9 cellular contexts compared by ENCODE assay signal in genomic region chr22:24503137-24503850, GRCh38. TPM values are rescaled to one million over a fixed set of nuclear protein-coding genes. Genes with fewer than 3 reads are reported as not detected.
DNase-seq lines count a peak whose midpoint lies in the region; FAIRE-seq and TF ChIP-seq lines count a peak whose summit lies in the region.
"Had no signal": no experiment of that assay in that cellular context is flagged by ENCODE, and none has a peak within 500 bp of the region (broad histone marks: within the 10 kb centered on the region; RNA-seq: fewer than 3 reads in every experiment).

No MANE protein-coding gene starts in this region.

- no peaks in the 10 kb centered on the region for H3K79me2 ChIP-seq in keratinocyte (ENCODE audit: control insufficient read depth, insufficient read depth, low read length)

- no peaks in the 10 kb centered on the region for H3K9me1 ChIP-seq in keratinocyte (ENCODE audit: control insufficient read depth, extremely low read depth, insufficient read depth, low read length)

- peaks cover 11% of the 10 kb centered on the region for H3K4me1 Mint-ChIP-seq in T-helper 2 cell treated with Interferon-gamma antibody and Interleukin-4, amounts not matched to agents 5 μg/mL and 100 μg/mL, for 36 hours (ENCODE audit: low read depth)

- H3K27me3 Mint-ChIP-seq in T-helper 2 cell treated with Interferon-gamma antibody and Interleukin-4, amounts not matched to agents 5 μg/mL and 100 μg/mL, for 36 hours (ENCODE audit: low read depth), result peaks cover 10% of the 10 kb centered on the region

- FAIRE-seq in keratinocyte (lab: Jason Lieb, UNC), result no peak
- FAIRE-seq: A204.1 had no signal

- H3K4me1 ChIP-seq in keratinocyte (ENCODE audit: control insufficient read depth, extremely low read depth, insufficient read depth, low read length), result peaks cover 5% of the 10 kb centered on the region

- H3K4me3 Mint-ChIP-seq in T-helper 2 cell treated with Interferon-gamma antibody and Interleukin-4, amounts not matched to agents 5 μg/mL and 100 μg/mL, for 36 hours, result no peak overlapping the region

- peak; percentile 62 for DNase-seq in DMS 273 (lab: John Stamatoyannopoulos, UW; ENCODE audit: unreplicated experiment)
- DNase-seq in DMS 273 treated with DMSO at 0.1 percent for 48 hours (lab: John Stamatoyannopoulos, UW), result no peak
- DNase-seq in HL-60 (ENCODE audit: low read depth in 1 of 2, low spot score in 1 of 2), result peak; percentile 74 to 89
- peak; percentile 39 for DNase-seq in T-helper 2 cell treated with Interferon-gamma antibody and Interleukin-4, amounts not matched to agents 5 μg/mL and 100 μg/mL, for 36 hours (ENCODE audit: low spot score)
- peak; percentile 70 for DNase-seq in astrocyte of the hippocampus (ENCODE audit: low read depth, low spot score)
- DNase-seq in keratinocyte (ENCODE audit: low read depth, low spot score), result no peak
- peak; percentile 43 for DNase-seq in stimulated activated CD8-positive, alpha-beta memory T cell treated with anti-CD3 and anti-CD28 coated beads, Interleukin-12 subunit alpha, Interleukin-12 subunit beta, amount 100 ng/mL, for 1 hour (ENCODE audit: low read depth)
- DNase-seq in dedifferentiated amniotic fluid mesenchymal stem cell (ENCODE audit: extremely low spot score), result no peak

- TF ChIP-seq CTCF in HL-60 (IDR thresholded peaks at IDR 0.05; ENCODE audit: insufficient read depth, low read length) (peak; percentile 50), keratinocyte (optimal IDR thresholded peaks at IDR 0.05 in 1 of 3, IDR thresholded peaks at IDR 0.05 in 1 of 3, conservative IDR thresholded peaks at IDR 0.05 in 1 of 3; ENCODE audit: extremely low read depth in 1 of 3, insufficient read depth in 2 of 3, low read length in 3 of 3) (peak; percentile 44 to 84 (median 76))

- no peak overlapping the region for H3K27ac Mint-ChIP-seq in T-helper 2 cell treated with Interferon-gamma antibody and Interleukin-4, amounts not matched to agents 5 μg/mL and 100 μg/mL, for 36 hours

- H3K4me2 ChIP-seq in keratinocyte (ENCODE audit: control insufficient read depth, extremely low read depth, insufficient read depth, low read depth, low read length), result no peak overlapping the region

- H3K36me3 ChIP-seq in keratinocyte (ENCODE audit: control insufficient read depth in 2 of 2, extremely low read depth in 1 of 2, insufficient read depth in 2 of 2, low read length in 2 of 2), result no peaks in the 10 kb centered on the region

- no peaks in the 10 kb centered on the region for H3K9me3 ChIP-seq in keratinocyte (ENCODE audit: control insufficient read depth, low read depth, low read length)

- H3K27ac ChIP-seq in HL-60 (replicated peaks), result peak overlapping the region; percentile 38
- no peak overlapping the region for H3K27ac ChIP-seq in keratinocyte (ENCODE audit: control insufficient read depth, insufficient read depth, low read length)

- no peaks in the 10 kb centered on the region for H3K9me3 Mint-ChIP-seq in T-helper 2 cell treated with Interferon-gamma antibody and Interleukin-4, amounts not matched to agents 5 μg/mL and 100 μg/mL, for 36 hours

- H3K27me3 ChIP-seq in HL-60 (ENCODE audit: insufficient read depth, poor library complexity, severe bottlenecking) (no peaks in the 10 kb centered on the region), keratinocyte (ENCODE audit: control insufficient read depth, extremely low read depth, insufficient read depth, low read length) (peaks cover 4% of the 10 kb centered on the region)

- no peaks in the 10 kb centered on the region for H4K20me1 ChIP-seq in keratinocyte (ENCODE audit: control insufficient read depth, extremely low read depth, insufficient read depth, low read length)

- H3K9ac ChIP-seq in keratinocyte (ENCODE audit: control insufficient read depth, extremely low read depth, insufficient read depth, low read length), result no peak overlapping the region

- H3K4me3 ChIP-seq in HL-60 (replicated peaks; ENCODE audit: insufficient read depth, low read length) (no peak overlapping the region), keratinocyte (ENCODE audit: control insufficient read depth in 2 of 3, extremely low read depth in 1 of 3, insufficient read depth in 2 of 3, low read depth in 1 of 3, low read length in 3 of 3) (no peak overlapping the region)

- dilution Hi-C loops in keratinocyte (cut with MboI; ENCODE audit: extremely low pct_ligation_motif_present, low sequenced_read_pairs), result no loop called here

- H2AFZ ChIP-seq in keratinocyte (ENCODE audit: control insufficient read depth, low read length), result no peak overlapping the region

- no peaks in the 10 kb centered on the region for H3K36me3 Mint-ChIP-seq in T-helper 2 cell treated with Interferon-gamma antibody and Interleukin-4, amounts not matched to agents 5 μg/mL and 100 μg/mL, for 36 hours (ENCODE audit: low read depth)

RNA-seq across cellular contexts. Expression of gene UPB1, which starts 8.2 kb away (rescaled TPM):
- 0.03 TPM in 1 of 3 replicates, not detected in the others for polyA plus RNA-seq in keratinocyte
- not detected for polyA plus RNA-seq in keratinocyte (2011; ENCODE audit: low read depth)
- not detected in 2 replicates for polyA plus RNA-seq in keratinocyte (2011; cell fraction: cytosol; rRNA removed)
- polyA plus RNA-seq in keratinocyte (2011; cell fraction: nucleus; rRNA removed), result not detected in 2 replicates
- not detected in 2 replicates for polyA plus RNA-seq in keratinocyte (2012; ENCODE audit: low replicate concordance)
- polyA minus RNA-seq in keratinocyte, result not detected in 3 replicates
- polyA minus RNA-seq in keratinocyte (2011; cell fraction: cytosol; rRNA and poly(A)+ RNA removed), result not detected
- not detected in 2 replicates for polyA minus RNA-seq in keratinocyte (2011; cell fraction: nucleus; rRNA and poly(A)+ RNA removed)

RNA-seq across cellular contexts. Expression of gene GUCD1, which starts 51.6 kb away (rescaled TPM):
- polyA plus RNA-seq in keratinocyte, result 43.0 to 71.1 TPM (median 59.0 TPM) in 3 replicates
- 16.1 TPM for polyA plus RNA-seq in keratinocyte (2011; ENCODE audit: low read depth)
- polyA plus RNA-seq in keratinocyte (2011; cell fraction: cytosol; rRNA removed), result 51.4 and 75.0 TPM in 2 replicates
- 37.2 and 39.3 TPM in 2 replicates for polyA plus RNA-seq in keratinocyte (2011; cell fraction: nucleus; rRNA removed)
- polyA plus RNA-seq in keratinocyte (2012; ENCODE audit: low replicate concordance), result 44.6 and 46.5 TPM in 2 replicates
- polyA minus RNA-seq in keratinocyte, result 55.4 to 157 TPM (median 104 TPM) in 3 replicates
- polyA minus RNA-seq in keratinocyte (2011; cell fraction: cytosol; rRNA and poly(A)+ RNA removed), result 113 TPM
- 39.6 and 40.4 TPM in 2 replicates for polyA minus RNA-seq in keratinocyte (2011; cell fraction: nucleus; rRNA and poly(A)+ RNA removed)

RNA-seq across cellular contexts. Expression of gene SNRPD3, which starts 52.5 kb away (rescaled TPM):
- 133 to 275 TPM (median 135 TPM) in 3 replicates for polyA plus RNA-seq in keratinocyte
- polyA plus RNA-seq in keratinocyte (2011; ENCODE audit: low read depth), result 103 TPM
- polyA plus RNA-seq in keratinocyte (2011; cell fraction: cytosol; rRNA removed), result 194 and 225 TPM in 2 replicates
- polyA plus RNA-seq in keratinocyte (2011; cell fraction: nucleus; rRNA removed), result 114 and 127 TPM in 2 replicates
- polyA plus RNA-seq in keratinocyte (2012; ENCODE audit: low replicate concordance), result 143 and 233 TPM in 2 replicates
- polyA minus RNA-seq in keratinocyte, result 181 to 246 TPM (median 231 TPM) in 3 replicates
- polyA minus RNA-seq in keratinocyte (2011; cell fraction: cytosol; rRNA and poly(A)+ RNA removed), result 118 TPM
- polyA minus RNA-seq in keratinocyte (2011; cell fraction: nucleus; rRNA and poly(A)+ RNA removed), result 45.3 and 67.9 TPM in 2 replicates

Comparison
In these comparisons a context has a peak if more than half of its experiments do, and no peak if none do; other contexts are left out.
1. DNase-seq: peak in DMS 273 (single experiment), HL-60 (2 of 2), T-helper 2 cell treated with Interferon-gamma antibody and Interleukin-4, amounts not matched to agents 5 μg/mL and 100 μg/mL, for 36 hours (single experiment), astrocyte of the hippocampus (single experiment) and stimulated activated CD8-positive, alpha-beta memory T cell treated with anti-CD3 and anti-CD28 coated beads, Interleukin-12 subunit alpha, Interleukin-12 subunit beta, amount 100 ng/mL, for 1 hour (single experiment); none in DMS 273 treated with DMSO at 0.1 percent for 48 hours (single experiment), keratinocyte (single experiment) and dedifferentiated amniotic fluid mesenchymal stem cell (single experiment).